In genomic region chr11:43833657-43834073, GRCh38 we compare ENCODE assay signal across 13 cellular contexts. TPM values are rescaled to one million over a fixed set of nuclear protein-coding genes. Genes with fewer than 3 reads are reported as not detected.
A peak's percentile ranks its signal among the peaks of the same experiment; 100 is the strongest.
DNase-seq lines count a peak whose midpoint lies in the region; ATAC-seq, FAIRE-seq and TF ChIP-seq lines count a peak whose summit lies in the region.
"Had no signal": no experiment of that assay in that cellular context is flagged by ENCODE, and none has a peak within 500 bp of the region (broad histone marks: within the 10 kb centered on the region; RNA-seq: fewer than 3 reads in every experiment).

No MANE protein-coding gene starts in this region.

- no peak overlapping the region for H3K9ac ChIP-seq in HepG2 (ENCODE audit: insufficient read depth, low read depth, low read length)

- H3K27ac ChIP-seq in HepG2 (ENCODE audit: extremely low read length, insufficient read depth, low read length) = peak overlapping the region; percentile 11
- H3K27ac ChIP-seq in right lobe of liver = no peak overlapping the region

- no peaks in the 10 kb centered on the region for H4K20me1 ChIP-seq in HepG2 (ENCODE audit: insufficient read depth, low read length)

- intact Hi-C loops in HepG2 (cut with micrococcal nuclease; ENCODE audit: unreplicated experiment) = no loop called here
- intact Hi-C loops in right lobe of liver (cut with DNase I) = no loop called here

- no peaks in the 10 kb centered on the region for H3K27me3 ChIP-seq in HepG2 (ENCODE audit: control insufficient read depth in 1 of 2, insufficient read depth in 2 of 2, low read length in 2 of 2)
- no peaks in the 10 kb centered on the region for H3K27me3 ChIP-seq in right lobe of liver

- in situ Hi-C loops in HepG2 (cut with HindIII; ENCODE audit: extremely low pct_ligation_motif_present, low pct_unique_long_range_greater_than_20kb) (no loop called here), astrocyte of the spinal cord (cut with HindIII; ENCODE audit: low sequenced_read_pairs) (no loop called here)

- WGBS in HepG2 (ENCODE audit: low lambda C conversion rate) = 86% methylated on average over 1 of the region's 1 CpG
- 83% methylated on average over 1 of the region's 1 CpG for WGBS in right lobe of liver (ENCODE audit: insufficient coverage, low coverage, low lambda C conversion rate, missing lambda C conversion rate)

- CTCF ChIA-PET in HepG2 (lab: Yijun Ruan, JAX; ENCODE audit: low intra/inter-chr PET ratio, low total read pairs) = no interaction called here

- no peak overlapping the region for H2AFZ ChIP-seq in HepG2 (ENCODE audit: low read length)

- H3K36me3 ChIP-seq in HepG2 (replicated peaks in 1 of 2; ENCODE audit: control insufficient read depth in 1 of 2, insufficient read depth in 2 of 2, low read length in 2 of 2) (peaks cover 4 to 21% of the 10 kb centered on the region in 2 experiments), right lobe of liver (no peaks in the 10 kb centered on the region)

- H3K4me3 ChIP-seq in HepG2 (replicated peaks in 1 of 3; ENCODE audit: insufficient read depth in 1 of 3, low read depth in 2 of 3, low read length in 3 of 3) (no peak overlapping the region), right lobe of liver (no peak overlapping the region), astrocyte of the spinal cord (ENCODE audit: low read depth, low read length) (no peak overlapping the region)

- TF ChIP-seq CTCF in HepG2 (CRISPR knock-in tag; IDR thresholded peaks at IDR 0.05) = no peak
- TF ChIP-seq CTCF in right lobe of liver (IDR thresholded peaks at IDR 0.05) = no peak
- no peak for TF ChIP-seq CTCF in astrocyte of the spinal cord (IDR thresholded peaks at IDR 0.05; ENCODE audit: low read depth, low read length)

- FAIRE-seq in HepG2 (lab: Jason Lieb, UNC) = no peak
- FAIRE-seq: frontal cortex had no signal

- no peak for TF ChIP-seq EP300 in HepG2 (IDR thresholded peaks at IDR 0.05; ENCODE audit: low read depth in 2 of 2, low read length in 2 of 2)
- no peak for TF ChIP-seq EP300 in HepG2 (CRISPR knock-in tag; IDR thresholded peaks at IDR 0.05; ENCODE audit: borderline replicate concordance)

- BruUV-seq in HepG2 (replicated peaks; lab: Mats Ljungman, UMichigan) = no TSS peak

- TF ChIP-seq RAD21 in HepG2 (CRISPR knock-in tag; IDR thresholded peaks at IDR 0.05) = no peak

- peaks cover 11% of the 10 kb centered on the region; the same call in 1 of the 2 replicates for H3K4me1 ChIP-seq in HepG2 (ENCODE audit: insufficient read depth, low read length)
- no peaks in the 10 kb centered on the region for H3K4me1 ChIP-seq in right lobe of liver

- peak; percentile 33 for DNase-seq in HepG2 (ENCODE audit: low spot score)
- DNase-seq in right lobe of liver = no peak
- DNase-seq in astrocyte of the spinal cord (ENCODE audit: low read depth, low spot score) = peak; percentile 60
- peak; percentile 85 for DNase-seq in iris pigment epithelial cell (ENCODE audit: low read depth)
- no peak for DNase-seq in NK-92 (lab: John Stamatoyannopoulos, UW; ENCODE audit: unreplicated experiment)
- DNase-seq in islet precursor cell = no peak
- DNase-seq in epidermal melanocyte (ENCODE audit: insufficient read length, low spot score) = no peak
- DNase-seq: activated CD8-positive, alpha-beta T cell treated with anti-CD3 and anti-CD28 coated beads, Interleukin-2, amount 10 ng/mL, durations not matched to agents 7 days and 5 days; activated naive CD8-positive, alpha-beta T cell treated with anti-CD3 and anti-CD28 coated beads, Interleukin-2, amount 50 U/mL, for 24 hours; NCI-H510A treated with DMSO at 0.1 percent for 48 hours; stimulated activated naive B cell treated with anti-CD40 and anti-IgM and Interleukin-4, amounts not matched to agents 10 μg/mL and 1 μg/mL and 100 μg/mL, for 72 hours had no signal

- H3K9me3 ChIP-seq in HepG2 (ENCODE audit: low read length) = no peaks in the 10 kb centered on the region
- no peaks in the 10 kb centered on the region for H3K9me3 ChIP-seq in right lobe of liver

- ATAC-seq in HepG2 (no peak), right lobe of liver (no peak), HG02763 (IDR thresholded peaks at IDR 0.05; ENCODE audit: unreplicated experiment) (no peak)
- ATAC-seq: activated CD8-positive, alpha-beta T cell treated with anti-CD3 and anti-CD28 coated beads, Interleukin-2, amount 10 ng/mL, durations not matched to agents 7 days and 5 days; activated naive CD8-positive, alpha-beta T cell treated with anti-CD3 and anti-CD28 coated beads, Interleukin-2, amount 50 U/mL, for 24 hours; stimulated activated naive B cell treated with anti-CD40 and anti-IgM and Interleukin-4, amounts not matched to agents 10 μg/mL and 1 μg/mL and 100 μg/mL, for 72 hours had no signal

- H3K79me2 ChIP-seq in HepG2 (ENCODE audit: insufficient read depth, low read length) = no peaks in the 10 kb centered on the region

- H3K4me2 ChIP-seq in HepG2 (ENCODE audit: low read depth, low read length) = no peak overlapping the region

- POLR2A ChIA-PET in HepG2 (lab: Yijun Ruan, JAX) = no interaction called here

- TF ChIP-seq POLR2A in HepG2 (IDR thresholded peaks at IDR 0.05; ENCODE audit: insufficient read depth in 1 of 2, low read depth in 2 of 2, low read length in 2 of 2) (no peak), right lobe of liver (IDR thresholded peaks at IDR 0.05) (no peak)

TF ChIP-seq in HepG2, 621 proteins besides CTCF, POLR2A, EP300 and RAD21 (continues in another document):
- no peak for TF ChIP-seq ZNF24 (IDR thresholded peaks at IDR 0.05)
- no peak for TF ChIP-seq JUND (CRISPR knock-in tag; IDR thresholded peaks at IDR 0.05)
- no peak for TF ChIP-seq BCLAF1 (IDR thresholded peaks at IDR 0.05)
- no peak for TF ChIP-seq FLYWCH1 (CRISPR knock-in tag; IDR thresholded peaks at IDR 0.05)

RNA-seq across cellular contexts. Expression of gene ALKBH3, which starts 47.0 kb away (rescaled TPM):
- total RNA-seq in HepG2 (2016; rRNA removed; fragmentation: Illumina TruSeq; extraction: Trizol) (36.1 and 49.6 TPM in 2 replicates), right lobe of liver (10 to 100 TPM; 11.2 to 20.2 (median 17.0) TPM)
- total RNA-seq in HepG2 (2016; cell fraction: cytosol; rRNA removed; fragmentation: Illumina TruSeq; extraction: Trizol; ENCODE audit: low read depth) = 15.2 and 24.7 TPM in 2 replicates
- total RNA-seq in HepG2 (2016; cell fraction: insoluble cytoplasmic fraction; rRNA removed; fragmentation: Illumina TruSeq; extraction: Trizol) = 39.0 and 48.6 TPM in 2 replicates
- total RNA-seq in HepG2 (2016; cell fraction: membrane; rRNA removed; fragmentation: Illumina TruSeq; extraction: Trizol) = 27.0 and 33.2 TPM in 2 replicates
- 30.6 and 31.1 TPM in 2 replicates for total RNA-seq in HepG2 (2016; cell fraction: nucleus; rRNA removed; fragmentation: Illumina TruSeq; extraction: Trizol)
- polyA plus RNA-seq in HepG2 (2011; rRNA removed) = 16.5 and 17.8 TPM in 2 replicates
- 11.7 and 19.8 TPM in 2 replicates for polyA plus RNA-seq in HepG2 (2011; cell fraction: cytosol; rRNA removed)
- polyA plus RNA-seq in HepG2 (2011; cell fraction: nucleus; rRNA removed) = 6.1 and 12.5 TPM in 2 replicates
- polyA plus RNA-seq in HepG2 (2012) = 14.3 and 14.6 TPM in 2 replicates
- 10.4 and 19.4 TPM in 2 replicates for polyA plus RNA-seq in HepG2 (2016; cell fraction: cytosol; fragmentation: Illumina TruSeq; extraction: Trizol; ENCODE audit: low read depth)
- 35.9 and 40.1 TPM in 2 replicates for polyA plus RNA-seq in HepG2 (2016; cell fraction: insoluble cytoplasmic fraction; fragmentation: Illumina TruSeq; extraction: Trizol; ENCODE audit: low read depth)
- polyA plus RNA-seq in HepG2 (2016; cell fraction: membrane; fragmentation: Illumina TruSeq; extraction: Trizol; ENCODE audit: low read depth) = 16.7 and 27.6 TPM in 2 replicates
- 18.5 and 20.8 TPM in 2 replicates for polyA plus RNA-seq in HepG2 (2016; cell fraction: nucleus; fragmentation: Illumina TruSeq; extraction: Trizol; ENCODE audit: insufficient read depth, low read depth)
- 4.2 and 6.8 TPM in 2 replicates for polyA minus RNA-seq in HepG2 (2011; rRNA and poly(A)+ RNA removed; ENCODE audit: low replicate concordance)
- 6.9 and 7.4 TPM in 2 replicates for polyA minus RNA-seq in HepG2 (2011; cell fraction: cytosol; rRNA and poly(A)+ RNA removed)
- 22.1 and 29.3 TPM in 2 replicates for polyA minus RNA-seq in HepG2 (2011; cell fraction: nucleus; rRNA and poly(A)+ RNA removed)

Comparison
In these comparisons a context has a peak if more than half of its experiments do, and no peak if none do; other contexts are left out.
1. DNase-seq: peak in HepG2 (single experiment), astrocyte of the spinal cord (single experiment) and iris pigment epithelial cell (single experiment); none in right lobe of liver (0 of 3), NK-92 (single experiment), islet precursor cell (single experiment) and epidermal melanocyte (single experiment).